In the genomic region with DNA sequence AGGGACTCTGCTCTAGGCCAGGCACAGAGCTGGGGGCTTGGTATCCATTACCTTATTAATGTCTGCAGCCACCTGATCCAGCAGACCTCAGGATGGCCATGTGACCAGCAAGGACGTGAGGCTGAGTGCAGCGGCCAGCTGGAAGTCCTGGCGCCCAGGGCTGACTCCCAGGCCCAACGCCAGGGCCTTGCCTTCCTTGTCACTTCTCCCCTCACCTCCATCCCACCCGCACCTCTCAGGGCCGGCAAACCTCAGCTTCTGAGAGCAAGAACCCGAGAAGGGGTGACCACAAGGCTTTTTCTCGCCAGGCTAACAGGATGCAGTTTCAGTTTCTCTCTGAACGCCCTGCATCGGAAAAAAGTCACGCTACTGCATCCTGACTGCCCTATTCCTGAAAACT, we compare ENCODE assay signal across 8 cellular contexts. TPM values are rescaled to one million over a fixed set of nuclear protein-coding genes. Genes with fewer than 3 reads are reported as not detected.
A peak's percentile ranks its signal among the peaks of the same experiment; 100 is the strongest.
DNase-seq lines count a peak whose midpoint lies in the region; ATAC-seq and TF ChIP-seq lines count a peak whose summit lies in the region.
"Had no signal": no experiment of that assay in that cellular context is flagged by ENCODE, and none has a peak within 500 bp of the region (broad histone marks: within the 10 kb centered on the region; RNA-seq: fewer than 3 reads in every experiment).

No MANE protein-coding gene starts in this region.

- H3K36me3 ChIP-seq in gastroesophageal sphincter = peaks cover 0 to 81% of the 10 kb centered on the region in 2 donors

- H3K4me3 Mint-ChIP-seq in T-cell = peak overlapping the region; percentile 43 to 60 (median 50)
- H3K4me3 Mint-ChIP-seq in stimulated activated effector memory CD8-positive, alpha-beta T cell treated with anti-CD3 and anti-CD28 coated beads, Interleukin-12 subunit alpha, Interleukin-12 subunit beta, amount 100 ng/mL, for 72 hours = peak overlapping the region; percentile 63

- no peaks in the 10 kb centered on the region for H3K27me3 Mint-ChIP-seq in T-cell

- CTCF ChIA-PET in T-cell (lab: Charles Lee) = no interaction called here

- peaks cover 0 to 42% (median 19%) of the 10 kb centered on the region in 3 donors for H3K4me1 ChIP-seq in gastroesophageal sphincter

- peaks cover 23% of the 10 kb centered on the region for H3K36me3 Mint-ChIP-seq in T-cell
- peaks cover 93% of the 10 kb centered on the region for H3K36me3 Mint-ChIP-seq in stimulated activated effector memory CD8-positive, alpha-beta T cell treated with anti-CD3 and anti-CD28 coated beads, Interleukin-12 subunit alpha, Interleukin-12 subunit beta, amount 100 ng/mL, for 72 hours

- DNase-seq in T-cell (no peak), NCI-H2196 (lab: John Stamatoyannopoulos, UW; ENCODE audit: unreplicated experiment) (no peak)
- DNase-seq in stimulated activated effector memory CD8-positive, alpha-beta T cell treated with anti-CD3 and anti-CD28 coated beads, Interleukin-12 subunit alpha, Interleukin-12 subunit beta, amount 100 ng/mL, for 72 hours (ENCODE audit: low spot score in 2 of 2) = no peak
- DNase-seq in stimulated activated CD4-positive, alpha-beta T cell treated with anti-CD3 and anti-CD28 coated beads, Interleukin-4, amount 100 ng/mL, for 4 hours = no peak
- DNase-seq: amniotic stem cell had no signal

- WGBS in gastroesophageal sphincter (ENCODE audit: low coverage in 1 of 2), 2 donors = 28% methylated on average over 2 of the region's 11 CpGs; no CpG with 5 or more reads in 1 of the 2 donors

- TF ChIP-seq POLR2A in gastroesophageal sphincter (IDR thresholded peaks at IDR 0.05) = no peak

- no peaks in the 10 kb centered on the region for H3K9me3 Mint-ChIP-seq in T-cell
- H3K9me3 Mint-ChIP-seq in stimulated activated effector memory CD8-positive, alpha-beta T cell treated with anti-CD3 and anti-CD28 coated beads, Interleukin-12 subunit alpha, Interleukin-12 subunit beta, amount 100 ng/mL, for 72 hours = no peaks in the 10 kb centered on the region

- H3K4me1 Mint-ChIP-seq in T-cell = peaks cover 11 to 39% (median 36%) of the 10 kb centered on the region in 3 donors
- H3K4me1 Mint-ChIP-seq in stimulated activated effector memory CD8-positive, alpha-beta T cell treated with anti-CD3 and anti-CD28 coated beads, Interleukin-12 subunit alpha, Interleukin-12 subunit beta, amount 100 ng/mL, for 72 hours = peaks cover 43% of the 10 kb centered on the region

- ATAC-seq in GM19395 (IDR thresholded peaks at IDR 0.05; ENCODE audit: unreplicated experiment) (peak; percentile 69), T-cell (replicated peaks in 1 of 4) (no peak), gastroesophageal sphincter (peak; percentile 50), GM19452 (IDR thresholded peaks at IDR 0.05; ENCODE audit: unreplicated experiment) (no peak)
- peak; percentile 61 for ATAC-seq in stimulated activated effector memory CD8-positive, alpha-beta T cell treated with anti-CD3 and anti-CD28 coated beads, Interleukin-12 subunit alpha, Interleukin-12 subunit beta, amount 100 ng/mL, for 72 hours

- no peak for TF ChIP-seq EP300 in gastroesophageal sphincter (IDR thresholded peaks at IDR 0.05)

- no peaks in the 10 kb centered on the region for H3K9me3 ChIP-seq in gastroesophageal sphincter

- H3K27ac ChIP-seq in gastroesophageal sphincter = peak overlapping the region in 3 of 4 donors; percentile 67 to 74 (median 74)

- no peak for TF ChIP-seq CTCF in gastroesophageal sphincter (IDR thresholded peaks at IDR 0.05)

- no peaks in the 10 kb centered on the region for H3K27me3 ChIP-seq in gastroesophageal sphincter

- no peak overlapping the region for H3K4me3 ChIP-seq in gastroesophageal sphincter

- POLR2A ChIA-PET in T-cell (lab: Charles Lee) = interaction anchor here in 1 of 2 donors (1.2 kb wide), 1 partner anchor 9 kb away, joined by 3 read pairs; no protein-coding TSS in a partner anchor

- peak overlapping the region; percentile 70 to 82 for H3K27ac Mint-ChIP-seq in T-cell
- H3K27ac Mint-ChIP-seq in stimulated activated effector memory CD8-positive, alpha-beta T cell treated with anti-CD3 and anti-CD28 coated beads, Interleukin-12 subunit alpha, Interleukin-12 subunit beta, amount 100 ng/mL, for 72 hours = peak overlapping the region; percentile 94

RNA-seq across cellular contexts. Expression of a gene that starts 15.4 kb away (rescaled TPM):
- total RNA-seq in T-cell = 10 to 100 TPM; 34.0 to 76.5 (median 60.6) TPM
- total RNA-seq in gastroesophageal sphincter = 10 to 100 TPM; 37.5 to 42.3 (median 41.7) TPM

Comparison
In these comparisons a context has a peak if more than half of its experiments do, and no peak if none do; other contexts are left out.
1. ATAC-seq: peak in GM19395 (single experiment), gastroesophageal sphincter (single experiment) and stimulated activated effector memory CD8-positive, alpha-beta T cell treated with anti-CD3 and anti-CD28 coated beads, Interleukin-12 subunit alpha, Interleukin-12 subunit beta, amount 100 ng/mL, for 72 hours (single experiment); none in T-cell (0 of 4) and GM19452 (single experiment).